ENCODE assay signal across 8 cellular contexts in the genomic region with DNA sequence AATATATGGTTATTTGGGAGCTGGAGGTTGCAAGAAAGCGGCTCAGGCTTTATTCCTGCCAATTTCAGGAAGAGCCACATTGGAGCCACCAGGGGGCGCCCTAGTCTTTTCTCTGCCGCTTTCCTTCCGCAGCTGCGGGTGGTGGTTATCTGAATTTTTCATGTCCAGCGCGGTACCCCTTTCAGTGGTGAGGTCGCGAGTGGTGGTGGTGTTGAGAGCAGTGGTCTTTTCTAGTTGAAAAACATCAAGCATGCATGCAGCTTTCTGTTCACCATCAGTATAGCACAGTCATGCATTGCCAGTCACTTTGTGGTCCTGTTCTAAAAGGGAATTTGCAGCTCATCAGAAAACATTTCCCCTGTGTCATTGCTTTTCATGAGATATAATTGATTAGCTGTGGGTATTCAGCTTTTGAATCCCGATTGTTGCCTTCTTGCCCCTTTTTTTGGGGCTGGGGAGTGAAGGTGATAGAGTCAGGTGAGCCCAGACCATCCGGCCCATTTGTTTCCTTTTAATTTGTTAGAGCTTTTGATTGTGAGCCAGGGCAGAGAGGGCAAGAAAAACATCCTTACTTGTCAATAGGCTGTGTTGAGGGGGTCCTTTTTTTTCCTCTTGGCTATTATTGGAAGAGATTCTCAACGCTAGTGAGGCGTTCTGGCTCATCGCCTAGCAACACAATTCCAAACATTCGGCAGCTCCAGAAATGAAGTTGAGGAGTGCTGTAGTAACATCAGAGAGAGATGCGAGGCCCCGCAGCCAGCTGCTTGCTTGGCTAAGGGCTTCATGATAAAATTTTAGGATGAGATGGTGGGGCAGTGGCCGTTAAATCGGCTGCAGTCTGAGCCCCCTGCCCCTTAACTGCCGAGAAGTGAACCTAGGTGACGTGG.
DNase-seq lines count a peak whose midpoint lies in the region; ATAC-seq and TF ChIP-seq lines count a peak whose summit lies in the region.

No MANE protein-coding gene starts in this region.

- DNase-seq in Caki2 (ENCODE audit: low read depth) (peak; percentile 52), Karpas-422 (peak; percentile 87), SJSA1 (ENCODE audit: low read depth in 1 of 2, low spot score in 2 of 2) (peak; percentile 59 to 62), germinal center (ENCODE audit: low spot score) (peak; percentile 51), trophoblast cell (peak; percentile 25 to 75), upper lobe of left lung (peak in 1 of 2 donors; percentile 51)
- DNase-seq in activated naive CD4-positive, alpha-beta T cell treated with anti-CD3 and anti-CD28 coated beads, Interleukin-2, amount 10 ng/mL, durations not matched to agents 7 days and 5 days = peak; percentile 75

- no peak overlapping the region for H4K12ac ChIP-seq in trophoblast cell (ENCODE audit: low read depth, low read length)

- H3K4me1 ChIP-seq in Karpas-422 (ENCODE audit: low read length) (no peaks in the 10 kb centered on the region), SJSA1 (replicated peaks) (peaks cover 45% of the 10 kb centered on the region), trophoblast cell (ENCODE audit: control insufficient read depth in 1 of 2, insufficient read depth in 2 of 2, low read length in 2 of 2) (peaks cover 10 to 11% of the 10 kb centered on the region in 2 experiments), upper lobe of left lung (peaks cover 45 to 61% (median 51%) of the 10 kb centered on the region in 4 donors)

- H3K4me1 Mint-ChIP-seq in activated naive CD4-positive, alpha-beta T cell treated with anti-CD3 and anti-CD28 coated beads, Interleukin-2, amount 10 ng/mL, durations not matched to agents 7 days and 5 days = peaks cover 8% of the 10 kb centered on the region

- H3K9ac ChIP-seq in Karpas-422 (ENCODE audit: low read length) (no peak overlapping the region), trophoblast cell (ENCODE audit: low read length) (no peak overlapping the region)

- ATAC-seq in upper lobe of left lung (ENCODE audit: low FRiP score in 2 of 2) (peak in 1 of 2 donors; percentile 75), HG03457 (IDR thresholded peaks at IDR 0.05; ENCODE audit: unreplicated experiment) (no peak)

- H3K36me3 Mint-ChIP-seq in activated naive CD4-positive, alpha-beta T cell treated with anti-CD3 and anti-CD28 coated beads, Interleukin-2, amount 10 ng/mL, durations not matched to agents 7 days and 5 days = no peaks in the 10 kb centered on the region

- H3K27ac ChIP-seq in Karpas-422 (ENCODE audit: low read length) (no peak overlapping the region), SJSA1 (no peak overlapping the region), trophoblast cell (ENCODE audit: low read depth, low read length) (no peak overlapping the region), upper lobe of left lung (peak overlapping the region in 1 of 4 donors; percentile 7)

- H3K27ac Mint-ChIP-seq in activated naive CD4-positive, alpha-beta T cell treated with anti-CD3 and anti-CD28 coated beads, Interleukin-2, amount 10 ng/mL, durations not matched to agents 7 days and 5 days = no peak overlapping the region

- H4K20me1 ChIP-seq in Karpas-422 (ENCODE audit: insufficient read depth, low read depth, low read length) = peaks cover 9% of the 10 kb centered on the region; the same call in 1 of the 2 replicates

- no peaks in the 10 kb centered on the region for H3K9me3 Mint-ChIP-seq in activated naive CD4-positive, alpha-beta T cell treated with anti-CD3 and anti-CD28 coated beads, Interleukin-2, amount 10 ng/mL, durations not matched to agents 7 days and 5 days

- H3K36me3 ChIP-seq in Karpas-422 (ENCODE audit: insufficient read depth, low read length) (no peaks in the 10 kb centered on the region), SJSA1 (no peaks in the 10 kb centered on the region), trophoblast cell (ENCODE audit: control insufficient read depth in 1 of 2, insufficient read depth in 2 of 2, low read length in 2 of 2) (no peaks in the 10 kb centered on the region), upper lobe of left lung (no peaks in the 10 kb centered on the region)

- H3K4me3 ChIP-seq in Karpas-422 (ENCODE audit: low read length) (no peak overlapping the region), SJSA1 (no peak overlapping the region), trophoblast cell (ENCODE audit: low read depth, low read length) (no peak overlapping the region), upper lobe of left lung (peak overlapping the region in 1 of 4 donors; percentile 18)

- TF ChIP-seq POLR2A in upper lobe of left lung (IDR thresholded peaks at IDR 0.05) = no peak

- no peak overlapping the region for H2BK12ac ChIP-seq in trophoblast cell (ENCODE audit: low read length)

- WGBS in trophoblast cell (ENCODE audit: extremely low coverage, insufficient coverage, insufficient read length) = no CpG with 5 or more reads among the region's 21 CpGs
- WGBS in upper lobe of left lung, 2 donors = 38 to 39% methylated on average over 19 to 21 of the region's 21 CpGs

- no peaks in the 10 kb centered on the region for H3K27me3 ChIP-seq in Karpas-422 (ENCODE audit: low read length)
- H3K27me3 ChIP-seq in SJSA1 (replicated peaks) = no peaks in the 10 kb centered on the region
- H3K27me3 ChIP-seq in trophoblast cell (ENCODE audit: insufficient read depth, low read length) = no peaks in the 10 kb centered on the region
- no peaks in the 10 kb centered on the region for H3K27me3 ChIP-seq in upper lobe of left lung

- H3K79me2 ChIP-seq in Karpas-422 (ENCODE audit: low read length) (no peaks in the 10 kb centered on the region), trophoblast cell (ENCODE audit: control insufficient read depth, insufficient read depth, low read length, poor library complexity) (no peaks in the 10 kb centered on the region)

- H3K9me3 ChIP-seq in Karpas-422 (ENCODE audit: low read length) (no peaks in the 10 kb centered on the region), SJSA1 (replicated peaks) (no peaks in the 10 kb centered on the region), trophoblast cell (ENCODE audit: insufficient read depth, low read depth, low read length) (no peaks in the 10 kb centered on the region), upper lobe of left lung (no peaks in the 10 kb centered on the region)

- H4K91ac ChIP-seq in trophoblast cell (ENCODE audit: low read depth, low read length) = no peak overlapping the region

- TF ChIP-seq CTCF in upper lobe of left lung (IDR thresholded peaks at IDR 0.05) = peak; percentile 58 to 87 (median 72)

- no peak overlapping the region for H3K14ac ChIP-seq in trophoblast cell (ENCODE audit: low read length)

- H3K79me1 ChIP-seq in trophoblast cell (ENCODE audit: low read length) = no peaks in the 10 kb centered on the region

- in situ Hi-C loops in Caki2 (cut with HindIII; ENCODE audit: low pct_unique_long_range_greater_than_20kb, low sequenced_read_pairs) = no loop called here

- H3K4me3 Mint-ChIP-seq in activated naive CD4-positive, alpha-beta T cell treated with anti-CD3 and anti-CD28 coated beads, Interleukin-2, amount 10 ng/mL, durations not matched to agents 7 days and 5 days = no peak overlapping the region

- no peak overlapping the region for H3K4me2 ChIP-seq in Karpas-422 (ENCODE audit: low read depth, low read length, poor library complexity, severe bottlenecking)
- H3K4me2 ChIP-seq in trophoblast cell (ENCODE audit: low read length) = no peak overlapping the region

- H3K18ac ChIP-seq in trophoblast cell (ENCODE audit: low read length) = no peak overlapping the region

- CTCF ChIA-PET in activated naive CD4-positive, alpha-beta T cell treated with anti-CD3 and anti-CD28 coated beads, Interleukin-2, amount 10 ng/mL, durations not matched to agents 7 days and 5 days (lab: Charles Lee) = interaction anchor here (0.5 to 3.1 kb wide), 31 partner anchors 8 to 1358 kb away, joined by 3 to 22 read pairs (median 4); no protein-coding TSS in a partner anchor

- no peak overlapping the region for H3K23ac ChIP-seq in trophoblast cell (ENCODE audit: low read length)

- H2BK120ac ChIP-seq in trophoblast cell (ENCODE audit: insufficient read depth, low read length, poor library complexity) = no peak overlapping the region

- no peak overlapping the region for H4K8ac ChIP-seq in trophoblast cell (ENCODE audit: low read depth, low read length)

- no peak overlapping the region for H3K4ac ChIP-seq in trophoblast cell (ENCODE audit: low read depth, low read length)

- H2BK5ac ChIP-seq in trophoblast cell (ENCODE audit: low read depth, low read length, poor library complexity) = no peak overlapping the region

- H2AFZ ChIP-seq in Karpas-422 (ENCODE audit: low read length) = no peak overlapping the region
- no peak overlapping the region for H2AFZ ChIP-seq in trophoblast cell (ENCODE audit: insufficient read depth, low read length, poor library complexity)

- H3K27me3 Mint-ChIP-seq in activated naive CD4-positive, alpha-beta T cell treated with anti-CD3 and anti-CD28 coated beads, Interleukin-2, amount 10 ng/mL, durations not matched to agents 7 days and 5 days = no peaks in the 10 kb centered on the region

- H3K9me2 ChIP-seq in Karpas-422 (replicated peaks; ENCODE audit: insufficient read depth, low read length) = no peaks in the 10 kb centered on the region

- H2AK5ac ChIP-seq in trophoblast cell (ENCODE audit: low read length) = no peak overlapping the region

- TF ChIP-seq EP300 in upper lobe of left lung (IDR thresholded peaks at IDR 0.05) = no peak
